Comparison of ENCODE assay signal across 8 cellular contexts in genomic region chr6:133093211-133093610, GRCh38.
DNase-seq lines count a peak whose midpoint lies in the region; ATAC-seq and TF ChIP-seq lines count a peak whose summit lies in the region.
"Not testable (repeated sequence)": the region's sequence is repeated elsewhere in the genome, so short reads cannot be mapped to it uniquely, and the experiment has no call there.

No MANE protein-coding gene starts in this region.

- not testable (repeated sequence) for DNase-seq in HCT116 (ENCODE audit: low read depth, low spot score); MM.1S; caudate nucleus (lab: John Stamatoyannopoulos, UW); dorsolateral prefrontal cortex; substantia nigra (lab: John Stamatoyannopoulos, UW)
- peak; percentile 30 for DNase-seq in PC-3

- H3K36me3 ChIP-seq in BLaER1; HCT116 (ENCODE audit: control insufficient read depth in 1 of 2, insufficient read depth in 2 of 2, low read length in 2 of 2); MM.1S (replicated peaks; ENCODE audit: insufficient read depth, low read length); PC-3 (ENCODE audit: low read depth, low read length): not testable (repeated sequence)

- not testable (repeated sequence) for TF ChIP-seq RAD21 in HCT116 (IDR thresholded peaks at IDR 0.05; ENCODE audit: low read depth)

- RAD21 ChIA-PET in HCT116 (lab: Charles Lee; ENCODE audit: low non-redundant PET in 1 of 2, low total read pairs in 2 of 2, uncharacterized antibody in 2 of 2, unreplicated experiment in 2 of 2), result not testable (repeated sequence)

- not testable (repeated sequence) for H4K20me1 ChIP-seq in BLaER1; HCT116 (ENCODE audit: insufficient read depth); MM.1S (ENCODE audit: insufficient read depth, low read length); PC-3 (ENCODE audit: low read length)

- not testable (repeated sequence) for H3F3A ChIP-seq in MM.1S (ENCODE audit: insufficient read depth, low read length); PC-3 (ENCODE audit: low read length, unreplicated experiment)

- H3K4me2 ChIP-seq in BLaER1, result peak overlapping the region; percentile 35; the same call in 1 of the 2 replicates
- peak overlapping the region; percentile 50 for H3K4me2 ChIP-seq in HCT116 (ENCODE audit: low read length)
- H3K4me2 ChIP-seq in MM.1S (ENCODE audit: low read depth, low read length); PC-3 (ENCODE audit: low read length): not testable (repeated sequence)

- TF ChIP-seq CTCF in HCT116 (IDR thresholded peaks at IDR 0.05 in 2 of 3, conservative IDR thresholded peaks at IDR 0.05 in 1 of 3; ENCODE audit: borderline replicate concordance in 1 of 3, insufficient read depth in 1 of 3, low read depth in 2 of 3, low read length in 2 of 3); MM.1S (IDR thresholded peaks at IDR 0.05; ENCODE audit: low read length); PC-3 (conservative IDR thresholded peaks at IDR 0.05; ENCODE audit: low read depth, low read length); dorsolateral prefrontal cortex (IDR thresholded peaks at IDR 0.05 in 54 of 56, conservative IDR thresholded peaks at IDR 0.05 in 2 of 56; ENCODE audit: low read depth in 1 of 56, partially characterized antibody in 56 of 56): not testable (repeated sequence)

- peak; percentile 52 for ATAC-seq in HCT116
- ATAC-seq in PC-3, result not testable (repeated sequence)

- POLR2A ChIA-PET in HCT116 (lab: Charles Lee), result interaction anchor here (0.8 to 1.8 kb wide), 2 partner anchors 10 to 24 kb away, joined by 3 to 4 read pairs; no protein-coding TSS in a partner anchor
- POLR2A ChIA-PET in PC-3 (lab: Charles Lee; ENCODE audit: unreplicated experiment), result not testable (repeated sequence)

- not testable (repeated sequence) for H3K4me3 ChIP-seq in BLaER1; HCT116 (replicated peaks in 1 of 2; ENCODE audit: low read depth in 1 of 2, low read length in 2 of 2); MM.1S (ENCODE audit: low read length); PC-3 (ENCODE audit: low read length)
- H3K4me3 ChIP-seq in dorsolateral prefrontal cortex, result peak overlapping the region in 1 of 59 donors; percentile 16

- not testable (repeated sequence) for H3K27ac ChIP-seq in BLaER1; MM.1S (ENCODE audit: low read length)
- H3K27ac ChIP-seq in HCT116 (ENCODE audit: low read depth, low read length), result peak overlapping the region; percentile 73
- 0 out of 2 replicates have a peak overlapping the region, but pooled peaks have one; percentile 9 for H3K27ac ChIP-seq in PC-3 (ENCODE audit: low read length)
- H3K27ac ChIP-seq in angular gyrus (ENCODE audit: low read depth, low read length), result peak overlapping the region; percentile 90
- H3K27ac ChIP-seq in caudate nucleus (ENCODE audit: low read depth, low read length), result peak overlapping the region; percentile 83
- H3K27ac ChIP-seq in dorsolateral prefrontal cortex, result peak overlapping the region; percentile 40 to 98 (median 91)
- peak overlapping the region; percentile 78 for H3K27ac ChIP-seq in substantia nigra (ENCODE audit: low read depth, low read length, poor library complexity, severe bottlenecking)

- H2AFZ ChIP-seq in HCT116 (ENCODE audit: low read depth, low read length, poor library complexity, severe bottlenecking) (peak overlapping the region; percentile 20), MM.1S (ENCODE audit: low read length) (peak overlapping the region; percentile 44; the same call in 1 of the 2 replicates)
- not testable (repeated sequence) for H2AFZ ChIP-seq in PC-3 (ENCODE audit: low read length)

- not testable (repeated sequence) for H3K9ac ChIP-seq in BLaER1; MM.1S (ENCODE audit: low read length); PC-3 (ENCODE audit: low read length)
- peak overlapping the region; percentile 39; the same call in 1 of the 2 replicates for H3K9ac ChIP-seq in HCT116 (ENCODE audit: low read length)

- not testable (repeated sequence) for H3K79me2 ChIP-seq in HCT116 (ENCODE audit: insufficient read depth, low read length); MM.1S (ENCODE audit: low read length); PC-3 (ENCODE audit: low read length)

- intact Hi-C loops in HCT116 (cut with micrococcal nuclease); PC-3 (cut with micrococcal nuclease): not testable (repeated sequence)
- intact Hi-C loops in dorsolateral prefrontal cortex (cut with DNase I), result loop anchor here in 1 of 2 donors (10.0 kb wide), 1 partner anchor 48 kb away; no protein-coding TSS in a partner anchor

- TF ChIP-seq POLR2A in HCT116 (IDR thresholded peaks at IDR 0.05; ENCODE audit: borderline replicate concordance, extremely low read depth, insufficient read depth, insufficient read length), result not testable (repeated sequence)

- CTCF ChIA-PET in HCT116 (lab: Charles Lee); PC-3 (lab: Charles Lee): not testable (repeated sequence)

- H3K9me2 ChIP-seq in HCT116 (ENCODE audit: insufficient read depth); MM.1S (replicated peaks; ENCODE audit: insufficient read depth, low read length); PC-3 (replicated peaks; ENCODE audit: low read length): not testable (repeated sequence)

- not testable (repeated sequence) for H3K4me1 ChIP-seq in BLaER1; MM.1S (ENCODE audit: low read length); PC-3 (ENCODE audit: insufficient read depth, low read length)
- peaks cover 9 to 43% of the 10 kb centered on the region in 2 experiments; a peak in 3 of 4 replicates for H3K4me1 ChIP-seq in HCT116 (ENCODE audit: control insufficient read depth in 1 of 2, insufficient read depth in 2 of 2, low read length in 2 of 2)

- not testable (repeated sequence) for H3K9me3 ChIP-seq in BLaER1; HCT116 (ENCODE audit: control insufficient read depth in 1 of 2, insufficient read depth in 1 of 2, low read depth in 1 of 2, low read length in 2 of 2); MM.1S (replicated peaks; ENCODE audit: insufficient read depth, low read length); PC-3 (ENCODE audit: low read length)

- H3K27me3 ChIP-seq in BLaER1; HCT116 (ENCODE audit: insufficient read depth, low read length); MM.1S (replicated peaks; ENCODE audit: insufficient read depth, low read length); PC-3 (ENCODE audit: low read length); dorsolateral prefrontal cortex: not testable (repeated sequence)

- not testable (repeated sequence) for BruUV-seq in HCT116 (replicated peaks; lab: Mats Ljungman, UMichigan); PC-3 (replicated peaks; lab: Mats Ljungman, UMichigan)

TF ChIP-seq in HCT116, 20 proteins besides CTCF, POLR2A, EP300 and RAD21:
- TF ChIP-seq JUND (IDR thresholded peaks at IDR 0.05) (0 out of 2 replicates have a peak, but pooled peaks have one; percentile 33), SP1 (IDR thresholded peaks at IDR 0.05; ENCODE audit: low read depth) (peak; percentile 41; the same call in 1 of the 2 replicates)
TF ChIP-seq in HCT116: peak in this region for 2; not testable (repeated sequence) for 18.
